Comparison of ENCODE assay signal across 8 cellular contexts in genomic region chr5:43039468-43040286, GRCh38. TPM values are rescaled to one million over a fixed set of nuclear protein-coding genes. Genes with fewer than 3 reads are reported as not detected.
DNase-seq lines count a peak whose midpoint lies in the region; ATAC-seq, FAIRE-seq and TF ChIP-seq lines count a peak whose summit lies in the region.

No MANE protein-coding gene starts in this region.

- no peak overlapping the region for H3K9ac ChIP-seq in keratinocyte (ENCODE audit: control insufficient read depth, extremely low read depth, insufficient read depth, low read length)

- H3K4me3 Mint-ChIP-seq in brain: peak overlapping the region; percentile 78 to 90 (median 84)

- H3K9me3 ChIP-seq in keratinocyte (ENCODE audit: control insufficient read depth, low read depth, low read length): no peaks in the 10 kb centered on the region

- H3K4me1 Mint-ChIP-seq in brain: peaks cover 48% of the 10 kb centered on the region

- peaks cover 0 to under 1% of the 10 kb centered on the region in 2 experiments for H3K36me3 ChIP-seq in keratinocyte (ENCODE audit: control insufficient read depth in 2 of 2, extremely low read depth in 1 of 2, insufficient read depth in 2 of 2, low read length in 2 of 2)

- no peak for ATAC-seq in HG03521 (IDR thresholded peaks at IDR 0.05; ENCODE audit: unreplicated experiment)

- peaks cover 6% of the 10 kb centered on the region for H3K79me2 ChIP-seq in keratinocyte (ENCODE audit: control insufficient read depth, insufficient read depth, low read length)

- peaks cover 29% of the 10 kb centered on the region for H3K4me1 ChIP-seq in keratinocyte (ENCODE audit: control insufficient read depth, extremely low read depth, insufficient read depth, low read length)

- peak overlapping the region; percentile 73 for H3K4me3 ChIP-seq in AG09309 (ENCODE audit: control insufficient read depth, low read depth, low read length)
- peak overlapping the region; percentile 4 to 72 (median 71) for H3K4me3 ChIP-seq in keratinocyte (ENCODE audit: control insufficient read depth in 2 of 3, extremely low read depth in 1 of 3, insufficient read depth in 2 of 3, low read depth in 1 of 3, low read length in 3 of 3)

- FAIRE-seq in GM19239 (lab: Jason Lieb, UNC): peak; percentile 35
- no peak for FAIRE-seq in keratinocyte (lab: Jason Lieb, UNC)

- TF ChIP-seq CTCF in AG09309 (IDR thresholded peaks at IDR 0.05; ENCODE audit: control insufficient read depth, insufficient read depth, low read depth, low read length, missing control alignments) (peak; percentile 11), brain (conservative IDR thresholded peaks at IDR 0.05) (no peak), keratinocyte (optimal IDR thresholded peaks at IDR 0.05 in 1 of 3, IDR thresholded peaks at IDR 0.05 in 1 of 3, conservative IDR thresholded peaks at IDR 0.05 in 1 of 3; ENCODE audit: extremely low read depth in 1 of 3, insufficient read depth in 2 of 3, low read length in 3 of 3) (peak in 1 of 3 experiments; percentile 38)

- H3K27ac Mint-ChIP-seq in brain: peak overlapping the region in 4 of 5 experiments; percentile 2 to 98 (median 59)

- no peaks in the 10 kb centered on the region for H3K27me3 ChIP-seq in keratinocyte (ENCODE audit: control insufficient read depth, extremely low read depth, insufficient read depth, low read length)

- no peaks in the 10 kb centered on the region for H4K20me1 ChIP-seq in keratinocyte (ENCODE audit: control insufficient read depth, extremely low read depth, insufficient read depth, low read length)

- peak overlapping the region; percentile 78 for H2AFZ ChIP-seq in keratinocyte (ENCODE audit: control insufficient read depth, low read length)

- H3K36me3 Mint-ChIP-seq in brain: no peaks in the 10 kb centered on the region

- H3K27ac ChIP-seq in keratinocyte (ENCODE audit: control insufficient read depth, insufficient read depth, low read length): no peak overlapping the region

- DNase-seq in AG09309 (ENCODE audit: low read depth) (no peak), GM19239 (ENCODE audit: insufficient read length, low spot score) (no peak), NCI-H1436 (lab: John Stamatoyannopoulos, UW) (peak; percentile 47), T-helper 9 cell (peak; percentile 63), keratinocyte (ENCODE audit: low read depth, low spot score) (no peak)
- peak; percentile 61 for DNase-seq in stimulated activated CD4-positive, alpha-beta T cell treated with anti-CD3 and anti-CD28 coated beads, Interleukin-1b, Interleukin-23, amount 100 ng/mL, for 48 hours

- dilution Hi-C loops in keratinocyte (cut with MboI; ENCODE audit: extremely low pct_ligation_motif_present, low sequenced_read_pairs): no loop called here

- H3K9me3 Mint-ChIP-seq in brain: peaks cover 0 to 27% (median 4%) of the 10 kb centered on the region in 5 experiments

- peaks cover 96% of the 10 kb centered on the region for H3K27me3 Mint-ChIP-seq in brain

- H3K9me1 ChIP-seq in keratinocyte (ENCODE audit: control insufficient read depth, extremely low read depth, insufficient read depth, low read length): no peaks in the 10 kb centered on the region

- H3K4me2 ChIP-seq in keratinocyte (ENCODE audit: control insufficient read depth, extremely low read depth, insufficient read depth, low read depth, low read length): peak overlapping the region; percentile 86

RNA-seq across cellular contexts. Expression of gene ANXA2R, which starts 0.4 kb away (rescaled TPM):
- polyA plus RNA-seq in brain (ENCODE audit: insufficient read depth, low read depth, low replicate concordance): 10.2 TPM
- polyA plus RNA-seq in keratinocyte: 0.13 to 0.19 TPM (median 0.17 TPM) in 3 replicates
- polyA plus RNA-seq in keratinocyte (2011; ENCODE audit: low read depth): 0.35 TPM
- 0.07 and 0.09 TPM in 2 replicates for polyA plus RNA-seq in keratinocyte (2011; cell fraction: cytosol; rRNA removed)
- polyA plus RNA-seq in keratinocyte (2011; cell fraction: nucleus; rRNA removed): 0.57 and 1.1 TPM in 2 replicates
- 0.11 and 0.18 TPM in 2 replicates for polyA plus RNA-seq in keratinocyte (2012; ENCODE audit: low replicate concordance)
- polyA minus RNA-seq in keratinocyte: 0.43 to 2.7 TPM (median 2.7 TPM) in 3 replicates
- not detected for polyA minus RNA-seq in keratinocyte (2011; cell fraction: cytosol; rRNA and poly(A)+ RNA removed)
- 2.7 and 2.8 TPM in 2 replicates for polyA minus RNA-seq in keratinocyte (2011; cell fraction: nucleus; rRNA and poly(A)+ RNA removed)

Comparison
In these comparisons a context has a peak if more than half of its experiments do, and no peak if none do; other contexts are left out.
1. DNase-seq: peak in NCI-H1436 (single experiment), T-helper 9 cell (single experiment) and stimulated activated CD4-positive, alpha-beta T cell treated with anti-CD3 and anti-CD28 coated beads, Interleukin-1b, Interleukin-23, amount 100 ng/mL, for 48 hours (single experiment); none in AG09309 (single experiment), GM19239 (single experiment) and keratinocyte (single experiment).